18 cellular contexts compared by ENCODE assay signal in the genomic region with DNA sequence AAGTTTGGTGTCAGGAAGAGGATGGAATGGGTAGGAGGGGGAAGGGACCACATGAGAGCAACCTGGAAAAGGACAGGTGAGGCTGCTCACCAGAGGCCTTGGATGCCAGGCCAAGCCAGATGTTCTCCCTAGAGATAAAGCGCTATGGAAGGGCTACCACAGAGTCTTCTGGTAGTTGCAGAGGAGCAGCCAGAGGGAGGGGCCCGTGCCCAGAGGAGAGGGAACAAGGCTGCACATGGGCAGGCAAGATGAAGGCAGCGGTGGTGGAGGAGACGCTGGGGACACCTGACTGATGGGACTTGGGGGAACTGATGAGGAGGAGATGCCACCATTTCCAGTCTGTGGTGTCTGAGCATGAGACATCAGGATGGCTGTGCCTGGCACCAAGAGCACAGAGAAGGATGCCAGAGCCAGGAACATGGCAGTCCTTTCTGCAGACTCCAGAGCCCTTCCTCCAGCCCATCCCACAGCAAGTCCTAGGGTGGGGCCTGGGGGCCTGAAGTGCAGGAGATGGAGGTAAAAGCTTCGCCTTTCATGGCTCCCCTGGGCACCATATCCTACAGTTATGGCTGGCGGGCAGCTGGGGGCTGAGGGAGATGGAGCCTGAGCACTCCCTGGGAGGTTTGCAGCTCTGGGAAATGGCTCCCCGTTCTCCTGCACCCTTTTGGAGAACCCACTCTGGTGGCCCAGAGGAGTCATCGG.
DNase-seq lines count a peak whose midpoint lies in the region; ATAC-seq, FAIRE-seq and TF ChIP-seq lines count a peak whose summit lies in the region.
"Had no signal": no experiment of that assay in that cellular context is flagged by ENCODE, and none has a peak within 500 bp of the region (broad histone marks: within the 10 kb centered on the region; RNA-seq: fewer than 3 reads in every experiment).

No MANE protein-coding gene starts in this region.

- intact Hi-C loops in testis (cut with DNase I; ENCODE audit: low total_unique reads): no loop called here
- intact Hi-C loops in kidney (cut with DNase I): no loop called here

- H3K36me3 ChIP-seq in HEK293 (ENCODE audit: control insufficient read depth in 2 of 2, insufficient read depth in 1 of 2, low read length in 2 of 2): peaks cover 0 to 76% of the 10 kb centered on the region in 2 experiments; a peak in 1 of 3 replicates
- H3K36me3 ChIP-seq in testis (ENCODE audit: low read depth, missing control alignments): no peaks in the 10 kb centered on the region
- H3K36me3 ChIP-seq in kidney (ENCODE audit: control insufficient read depth in 1 of 2, insufficient read depth in 2 of 2, low read length in 2 of 2): peaks cover 3 to 11% of the 10 kb centered on the region in 2 donors

- H3K9me3 Mint-ChIP-seq in activated naive CD4-positive, alpha-beta T cell treated with anti-CD3 and anti-CD28 coated beads, Interleukin-2, amount 50 U/mL, for 72 hours: no peaks in the 10 kb centered on the region
- H3K9me3 Mint-ChIP-seq: activated T-helper 2 cell treated with anti-CD3 and anti-CD28 coated beads, Interferon-gamma antibody, Interleukin-2, Interleukin-4, amounts not matched to agents 10 μg/mL and 5 μg/mL and 100 μg/mL, durations not matched to agents 14 hours and 24 hours and 36 hours; nephron progenitor cell; T-helper 1 cell treated with Interleukin-12 subunit alpha and Interleukin-12 subunit beta and Interleukin-4 antibody, amounts not matched to agents 30 μg/mL and 1 μg/mL, for 36 hours had no signal

- TF ChIP-seq POLR2A in testis (IDR thresholded peaks at IDR 0.05): no peak

- no peaks in the 10 kb centered on the region for H3K4me1 ChIP-seq in HEK293 (ENCODE audit: control insufficient read depth, insufficient read depth, low read length)
- H3K4me1 ChIP-seq in testis: no peaks in the 10 kb centered on the region
- no peaks in the 10 kb centered on the region for H3K4me1 ChIP-seq in kidney (ENCODE audit: control insufficient read depth in 1 of 2, insufficient read depth in 1 of 2, low read depth in 1 of 2, low read length in 2 of 2)
- H3K4me1 ChIP-seq: adrenal gland, BLaER1 had no signal

- DNase-seq in activated naive CD4-positive, alpha-beta T cell treated with anti-CD3 and anti-CD28 coated beads, Interleukin-2, amount 50 U/mL, for 72 hours (ENCODE audit: low spot score in 2 of 2): peak in 1 of 2 donors; percentile 35
- no peak for DNase-seq in activated naive CD4-positive, alpha-beta T cell treated with Interleukin-2 at 50 U/mL for 16 hours
- DNase-seq in islet precursor cell (peak; percentile 38), testis (peak; percentile 13), kidney (no peak)
- DNase-seq: mucosa of descending colon; NCI-H1105; NCI-H1930; nephron progenitor cell; stimulated activated CD4-positive, alpha-beta T cell treated with anti-CD3 and anti-CD28 coated beads, Interleukin-15, amount 100 ng/mL, for 24 hours had no signal

- ATAC-seq in activated naive CD4-positive, alpha-beta T cell treated with anti-CD3 and anti-CD28 coated beads, Interleukin-2, amount 50 U/mL, for 72 hours: no peak
- no peak for ATAC-seq in GM19351 (IDR thresholded peaks at IDR 0.05; ENCODE audit: unreplicated experiment)
- ATAC-seq: mucosa of descending colon, sciatic nerve had no signal

- H3K27ac Mint-ChIP-seq in activated naive CD4-positive, alpha-beta T cell treated with anti-CD3 and anti-CD28 coated beads, Interleukin-2, amount 50 U/mL, for 72 hours: peak overlapping the region; percentile 61 to 73
- H3K27ac Mint-ChIP-seq: activated CD4-positive, alpha-beta T cell treated with anti-CD3 and anti-CD28 coated beads for 36 hours; T-helper 1 cell treated with Interleukin-12 subunit alpha and Interleukin-12 subunit beta and Interleukin-4 antibody, amounts not matched to agents 30 μg/mL and 1 μg/mL, for 36 hours had no signal

- H3K27me3 ChIP-seq in testis: no peaks in the 10 kb centered on the region
- H3K27me3 ChIP-seq: adrenal gland, BLaER1 had no signal

- H3K36me3 Mint-ChIP-seq in activated naive CD4-positive, alpha-beta T cell treated with anti-CD3 and anti-CD28 coated beads, Interleukin-2, amount 50 U/mL, for 72 hours: no peaks in the 10 kb centered on the region

- WGBS in testis, 2 donors: 92 to 93% methylated on average over 5 to 8 of the region's 8 CpGs

- no peak overlapping the region for H3K27ac ChIP-seq in HEK293 (ENCODE audit: extremely low read depth, low read depth, low read length)
- H3K27ac ChIP-seq in testis: no peak overlapping the region
- H3K27ac ChIP-seq in kidney (ENCODE audit: low read depth in 2 of 2, low read length in 2 of 2): no peak overlapping the region
- H3K27ac ChIP-seq: adrenal gland, BLaER1 had no signal

- H3K4me3 ChIP-seq in HEK293 (ENCODE audit: low read depth, low read length) (no peak overlapping the region), testis (no peak overlapping the region), kidney (ENCODE audit: low read length in 2 of 2) (no peak overlapping the region)
- H3K4me3 ChIP-seq: adrenal gland, BLaER1, mucosa of descending colon had no signal

- POLR2A ChIA-PET in HEK293 (lab: Yijun Ruan, JAX): no interaction called here

- CTCF ChIA-PET in HEK293 (lab: Yijun Ruan, JAX): interaction anchor here (0.6 kb wide), 3 partner anchors 18 to 735 kb away, joined by 3 to 6 read pairs (median 4); no protein-coding TSS in a partner anchor

- no peak overlapping the region for H3K9ac ChIP-seq in kidney (ENCODE audit: low read length in 2 of 2)
- H3K9ac ChIP-seq: BLaER1 had no signal

- no peak for FAIRE-seq in kidney (lab: Jason Lieb, UNC)

- TF ChIP-seq CTCF in HEK293 (tag by site-specific recombination; IDR thresholded peaks at IDR 0.05): no peak
- TF ChIP-seq CTCF in testis (IDR thresholded peaks at IDR 0.05): no peak
- no peak for TF ChIP-seq CTCF in kidney (IDR thresholded peaks at IDR 0.05; ENCODE audit: borderline replicate concordance, extremely low read depth, insufficient read depth)

- H3K9me3 ChIP-seq in HEK293 (ENCODE audit: control insufficient read depth, insufficient read depth, low read depth, low read length) (no peaks in the 10 kb centered on the region), testis (no peaks in the 10 kb centered on the region), kidney (ENCODE audit: control insufficient read depth in 1 of 2, low read length in 2 of 2) (no peaks in the 10 kb centered on the region)
- H3K9me3 ChIP-seq: adrenal gland, BLaER1, mucosa of descending colon had no signal

TF ChIP-seq in HEK293, 187 proteins besides CTCF, POLR2A, EP300 and RAD21 (continues in another document):
- no peak for TF ChIP-seq KLF16 (tag by site-specific recombination; IDR thresholded peaks at IDR 0.05)
- TF ChIP-seq ZNF518A (tag by site-specific recombination; conservative IDR thresholded peaks at IDR 0.05; ENCODE audit: low read depth): no peak
- TF ChIP-seq, protein P1, sequence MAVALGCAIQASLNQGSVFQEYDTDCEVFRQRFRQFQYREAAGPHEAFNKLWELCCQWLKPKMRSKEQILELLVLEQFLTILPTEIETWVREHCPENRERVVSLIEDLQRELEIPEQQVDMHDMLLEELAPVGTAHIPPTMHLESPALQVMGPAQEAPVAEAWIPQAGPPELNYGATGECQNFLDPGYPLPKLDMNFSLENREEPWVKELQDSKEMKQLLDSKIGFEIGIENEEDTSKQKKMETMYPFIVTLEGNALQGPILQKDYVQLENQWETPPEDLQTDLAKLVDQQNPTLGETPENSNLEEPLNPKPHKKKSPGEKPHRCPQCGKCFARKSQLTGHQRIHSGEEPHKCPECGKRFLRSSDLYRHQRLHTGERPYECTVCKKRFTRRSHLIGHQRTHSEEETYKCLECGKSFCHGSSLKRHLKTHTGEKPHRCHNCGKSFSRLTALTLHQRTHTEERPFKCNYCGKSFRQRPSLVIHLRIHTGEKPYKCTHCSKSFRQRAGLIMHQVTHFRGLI (tag by site-specific recombination; IDR thresholded peaks at IDR 0.05): no peak
- TF ChIP-seq SCRT2 (tag by site-specific recombination; IDR thresholded peaks at IDR 0.05): no peak

Comparison
In these comparisons a context has a peak if more than half of its experiments do, and no peak if none do; other contexts are left out.
1. DNase-seq: peak in islet precursor cell (single experiment) and testis (single experiment); none in activated naive CD4-positive, alpha-beta T cell treated with Interleukin-2 at 50 U/mL for 16 hours (single experiment) and kidney (single experiment).